ENCODE assay signal across 1 cellular context in the genomic region with DNA sequence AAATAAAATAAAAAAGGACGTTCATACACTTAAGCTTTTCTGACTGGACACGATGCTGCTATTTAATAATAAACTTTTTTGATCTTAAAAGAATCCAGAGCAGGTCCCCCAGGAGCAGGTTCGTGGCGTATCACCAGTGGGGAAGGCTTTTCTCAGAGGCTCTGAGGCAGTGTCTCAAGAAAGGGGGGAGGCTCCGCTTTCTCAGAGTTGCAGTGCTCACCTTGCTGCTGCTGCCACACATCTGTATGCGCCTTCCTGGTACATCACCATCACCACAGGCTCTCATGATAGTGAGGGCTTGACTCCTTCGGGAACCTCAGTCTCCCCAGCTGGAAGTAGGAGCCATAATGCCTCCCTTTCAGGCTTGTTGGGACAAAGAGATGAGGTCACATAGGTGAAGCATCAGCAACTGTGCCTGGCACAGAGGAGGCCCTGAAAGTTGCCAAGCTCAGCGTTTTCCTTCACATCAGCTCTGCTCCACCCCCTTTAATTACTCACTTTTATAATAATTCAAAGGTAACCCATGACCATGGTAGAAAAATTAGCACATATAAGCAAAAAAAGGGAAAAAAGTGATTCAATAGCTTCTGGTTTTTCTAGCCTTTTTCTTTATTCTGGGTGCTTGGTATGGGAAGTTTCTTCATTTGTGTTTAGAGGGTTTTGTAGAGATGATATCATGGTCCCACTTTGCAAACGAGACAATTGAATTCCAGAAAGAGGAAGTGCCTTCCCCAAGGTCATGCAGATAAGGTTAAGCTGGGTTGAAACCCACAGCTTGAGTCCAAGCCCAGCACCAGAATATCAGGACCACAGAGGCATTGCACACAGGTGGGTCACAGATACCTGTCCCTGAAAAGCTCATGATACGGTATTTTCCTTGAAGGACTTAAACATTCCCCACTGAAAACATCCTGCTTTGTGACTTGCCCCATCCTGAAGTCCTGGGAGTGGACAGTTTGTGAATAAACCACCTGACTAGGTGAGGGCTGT.
TF ChIP-seq lines count a peak whose summit lies in the region.

No MANE protein-coding gene starts in this region.

TF ChIP-seq in IMR-90, 13 proteins besides CTCF, POLR2A, EP300 and RAD21:
- TF ChIP-seq, protein P1, sequence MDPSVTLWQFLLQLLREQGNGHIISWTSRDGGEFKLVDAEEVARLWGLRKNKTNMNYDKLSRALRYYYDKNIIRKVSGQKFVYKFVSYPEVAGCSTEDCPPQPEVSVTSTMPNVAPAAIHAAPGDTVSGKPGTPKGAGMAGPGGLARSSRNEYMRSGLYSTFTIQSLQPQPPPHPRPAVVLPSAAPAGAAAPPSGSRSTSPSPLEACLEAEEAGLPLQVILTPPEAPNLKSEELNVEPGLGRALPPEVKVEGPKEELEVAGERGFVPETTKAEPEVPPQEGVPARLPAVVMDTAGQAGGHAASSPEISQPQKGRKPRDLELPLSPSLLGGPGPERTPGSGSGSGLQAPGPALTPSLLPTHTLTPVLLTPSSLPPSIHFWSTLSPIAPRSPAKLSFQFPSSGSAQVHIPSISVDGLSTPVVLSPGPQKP (IDR thresholded peaks at IDR 0.05; ENCODE audit: borderline replicate concordance, low read depth, low read length), result no peak
- no peak for TF ChIP-seq SMC3 (IDR thresholded peaks at IDR 0.05; ENCODE audit: low read depth, low read length)
- TF ChIP-seq MAZ (IDR thresholded peaks at IDR 0.05; ENCODE audit: borderline replicate concordance, low read depth, low read length), result no peak
- no peak for TF ChIP-seq BHLHE40 (IDR thresholded peaks at IDR 0.05; ENCODE audit: low read depth, low read length)
- peak; percentile 79 for TF ChIP-seq MAFK (IDR thresholded peaks at IDR 0.05; ENCODE audit: low read depth, low read length)
